In the genomic region with DNA sequence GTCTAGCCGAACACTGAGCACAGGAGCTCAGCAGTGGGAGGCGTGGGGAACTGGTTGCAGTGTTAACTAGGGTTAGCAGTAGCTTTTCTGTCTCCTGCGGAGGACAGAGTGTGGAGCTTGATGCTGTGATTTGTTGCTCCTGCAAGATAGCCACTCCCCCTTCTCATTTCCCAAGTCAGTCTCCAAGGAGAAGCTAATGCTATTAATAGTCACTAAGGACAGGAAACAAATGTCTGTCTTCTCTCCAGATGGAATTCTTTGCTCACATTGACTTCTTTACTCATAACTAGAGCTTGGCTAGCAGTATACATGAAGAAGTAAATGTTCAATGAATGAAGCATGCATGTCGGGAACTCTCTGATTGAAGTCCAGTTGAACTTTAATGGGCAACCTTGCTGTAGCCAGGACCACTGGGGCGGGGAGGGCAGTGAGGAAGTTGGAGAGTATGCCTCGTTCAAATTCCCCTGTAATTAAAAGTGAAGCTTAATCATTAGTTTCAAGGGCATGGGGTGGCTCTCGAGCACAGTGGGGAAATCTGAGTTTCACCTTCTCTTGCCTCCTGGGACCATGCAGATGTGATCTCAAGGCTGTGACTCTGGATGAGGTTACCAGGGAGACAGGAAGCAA, we compare ENCODE assay signal across 13 cellular contexts.
DNase-seq lines count a peak whose midpoint lies in the region; ATAC-seq and TF ChIP-seq lines count a peak whose summit lies in the region.
"Had no signal": no experiment of that assay in that cellular context is flagged by ENCODE, and none has a peak within 500 bp of the region (broad histone marks: within the 10 kb centered on the region; RNA-seq: fewer than 3 reads in every experiment).

No MANE protein-coding gene starts in this region.

- H3K4me3 ChIP-seq in SK-N-SH (ENCODE audit: low read depth in 2 of 2, low read length in 1 of 2): no peak overlapping the region; a peak in 1 of 4 replicates
- H3K4me3 ChIP-seq in osteoblast (ENCODE audit: insufficient read depth, low read length): no peak overlapping the region

- no peaks in the 10 kb centered on the region for H4K20me1 ChIP-seq in SK-N-SH (ENCODE audit: insufficient read depth)
- H4K20me1 ChIP-seq in osteoblast (ENCODE audit: insufficient read depth, low read length): no peaks in the 10 kb centered on the region

- DNase-seq in AG08396 (ENCODE audit: low spot score): peak; percentile 18
- no peak for DNase-seq in SK-N-SH
- DNase-seq in glomerular visceral epithelial cell (ENCODE audit: extremely low spot score): peak; percentile 54
- DNase-seq in osteoblast (ENCODE audit: insufficient read length, low spot score, missing footprints): no peak
- no peak for DNase-seq in putamen (ENCODE audit: low spot score)
- no peak for DNase-seq in DMS53 (lab: John Stamatoyannopoulos, UW)
- no peak for DNase-seq in H4 (ENCODE audit: low spot score)
- DNase-seq: activated CD8-positive, alpha-beta memory T cell treated with anti-CD3 and anti-CD28 coated beads, Interleukin-2, amount 50 U/mL, for 48 hours; left colon; NCI-H2081; posterior cingulate gyrus had no signal

- CTCF ChIA-PET in SK-N-SH (lab: Yijun Ruan, JAX): interaction anchor here (1.4 to 2.6 kb wide), 3 partner anchors 11 to 338 kb away, joined by 3 to 10 read pairs (median 4); no protein-coding TSS in a partner anchor

- no peak for TF ChIP-seq EP300 in SK-N-SH (IDR thresholded peaks at IDR 0.05; ENCODE audit: borderline replicate concordance in 1 of 2, low read depth in 1 of 2, low read length in 1 of 2)

- POLR2A ChIA-PET in SK-N-SH (lab: Yijun Ruan, JAX): no interaction called here

- H3K36me3 ChIP-seq in SK-N-SH (replicated peaks in 1 of 2; ENCODE audit: control insufficient read depth in 1 of 2, insufficient read depth in 2 of 2, low read length in 1 of 2) (no peaks in the 10 kb centered on the region), osteoblast (ENCODE audit: insufficient read depth, low read length) (no peaks in the 10 kb centered on the region)

- H3K27me3 ChIP-seq in SK-N-SH (ENCODE audit: insufficient read depth): no peaks in the 10 kb centered on the region
- no peaks in the 10 kb centered on the region for H3K27me3 ChIP-seq in osteoblast (ENCODE audit: insufficient read depth, low read length)

- 41% methylated on average over 7 of the region's 7 CpGs for WGBS in SK-N-SH (ENCODE audit: low lambda C conversion rate)

- H3K9ac ChIP-seq in SK-N-SH: no peak overlapping the region

- H3K9me3 ChIP-seq in SK-N-SH (no peaks in the 10 kb centered on the region), osteoblast (ENCODE audit: low read depth, low read length) (no peaks in the 10 kb centered on the region)

- peak overlapping the region; percentile 51; the same call in 1 of the 2 replicates for H3K4me2 ChIP-seq in SK-N-SH
- peak overlapping the region; percentile 13 for H3K4me2 ChIP-seq in osteoblast (ENCODE audit: insufficient read depth, low read length)

- TF ChIP-seq RAD21 in SK-N-SH (IDR thresholded peaks at IDR 0.05; ENCODE audit: low read length): no peak

- H3F3A ChIP-seq in SK-N-SH (replicated peaks; ENCODE audit: insufficient read depth): peaks cover 5% of the 10 kb centered on the region

- H3K27ac ChIP-seq in SK-N-SH (ENCODE audit: low read depth in 2 of 2, low read length in 1 of 2): peak overlapping the region; percentile 68 to 79
- peak overlapping the region; percentile 51 for H3K27ac ChIP-seq in osteoblast (ENCODE audit: low read depth, low read length)
- H3K27ac ChIP-seq: C4-2B had no signal

- H2AFZ ChIP-seq in SK-N-SH (ENCODE audit: low read depth) (no peak overlapping the region), osteoblast (ENCODE audit: low read length) (no peak overlapping the region)

- no peak for ATAC-seq in GM18858 (IDR thresholded peaks at IDR 0.05; ENCODE audit: unreplicated experiment)
- ATAC-seq: left colon had no signal

- H3K4me1 ChIP-seq in SK-N-SH (ENCODE audit: control insufficient read depth in 1 of 2, insufficient read depth in 2 of 2, low read depth in 1 of 2, low read length in 1 of 2): peaks cover 3 to 11% of the 10 kb centered on the region in 2 experiments; a peak in 3 of 4 replicates
- peaks cover 58% of the 10 kb centered on the region for H3K4me1 ChIP-seq in osteoblast (ENCODE audit: insufficient read depth, low read length)

- H3K79me2 ChIP-seq in SK-N-SH (ENCODE audit: insufficient read depth) (no peaks in the 10 kb centered on the region; the same call in 1 of the 2 replicates), osteoblast (ENCODE audit: insufficient read depth, low read length) (peaks cover 4% of the 10 kb centered on the region)

- TF ChIP-seq CTCF in SK-N-SH (IDR thresholded peaks at IDR 0.05): no peak
- no peak for TF ChIP-seq CTCF in osteoblast (IDR thresholded peaks at IDR 0.05; ENCODE audit: extremely low read depth, low read depth, low read length)

- H3K9me2 ChIP-seq in SK-N-SH: no peaks in the 10 kb centered on the region

TF ChIP-seq in SK-N-SH, 30 proteins besides CTCF, POLR2A, EP300 and RAD21:
- TF ChIP-seq POLR2AphosphoS5 (IDR thresholded peaks at IDR 0.05; ENCODE audit: low read depth, low read length) (peak; percentile 20; the same call in 1 of the 2 replicates), MEF2A (IDR thresholded peaks at IDR 0.05; ENCODE audit: borderline replicate concordance, low read depth) (peak; percentile 71; the same call in 1 of the 2 replicates), TAF1 (IDR thresholded peaks at IDR 0.05; ENCODE audit: borderline replicate concordance, low read depth, low read length) (no peak), TCF12 (IDR thresholded peaks at IDR 0.05) (peak; percentile 50)
- TF ChIP-seq, protein P1, sequence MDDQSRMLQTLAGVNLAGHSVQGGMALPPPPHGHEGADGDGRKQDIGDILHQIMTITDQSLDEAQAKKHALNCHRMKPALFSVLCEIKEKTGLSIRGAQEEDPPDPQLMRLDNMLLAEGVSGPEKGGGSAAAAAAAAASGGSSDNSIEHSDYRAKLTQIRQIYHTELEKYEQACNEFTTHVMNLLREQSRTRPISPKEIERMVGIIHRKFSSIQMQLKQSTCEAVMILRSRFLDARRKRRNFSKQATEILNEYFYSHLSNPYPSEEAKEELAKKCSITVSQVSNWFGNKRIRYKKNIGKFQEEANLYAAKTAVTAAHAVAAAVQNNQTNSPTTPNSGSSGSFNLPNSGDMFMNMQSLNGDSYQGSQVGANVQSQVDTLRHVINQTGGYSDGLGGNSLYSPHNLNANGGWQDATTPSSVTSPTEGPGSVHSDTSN (IDR thresholded peaks at IDR 0.05): peak; percentile 48

Comparison
In these comparisons a context has a peak if more than half of its experiments do, and no peak if none do; other contexts are left out.
1. DNase-seq: peak in AG08396 (single experiment) and glomerular visceral epithelial cell (single experiment); none in SK-N-SH (single experiment), osteoblast (single experiment), putamen (single experiment), DMS53 (single experiment) and H4 (single experiment).